24 cellular contexts compared by ENCODE assay signal in the genomic region with DNA sequence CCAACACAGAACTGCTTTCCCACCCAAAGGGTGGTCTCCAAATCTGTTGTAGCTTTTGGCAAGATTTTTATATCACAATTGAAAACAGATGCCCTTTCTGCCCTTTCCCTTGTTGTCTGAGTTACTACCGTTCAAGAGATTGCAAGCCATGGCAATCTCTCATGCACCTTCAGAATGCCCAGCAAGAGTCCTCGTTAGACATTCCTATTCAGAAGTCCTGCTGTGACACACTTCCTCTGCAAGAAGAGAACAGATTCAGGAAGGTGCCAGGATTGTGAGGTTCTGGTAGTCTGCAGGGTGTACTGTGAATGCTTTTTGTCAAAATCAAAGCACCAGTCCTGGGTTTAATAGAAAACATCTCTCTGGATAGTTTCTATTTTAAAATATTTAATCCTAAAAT.
DNase-seq lines count a peak whose midpoint lies in the region; ATAC-seq and TF ChIP-seq lines count a peak whose summit lies in the region.
"Had no signal": no experiment of that assay in that cellular context is flagged by ENCODE, and none has a peak within 500 bp of the region (broad histone marks: within the 10 kb centered on the region; RNA-seq: fewer than 3 reads in every experiment).

No MANE protein-coding gene starts in this region.

- peaks cover 3% of the 10 kb centered on the region; the same call in 1 of the 3 replicates for H3K9me3 Mint-ChIP-seq in GM23338
- H3K9me3 Mint-ChIP-seq: HFFc6 had no signal

- DNase-seq in A673 (ENCODE audit: low spot score) (peak; percentile 85), GM23338 (ENCODE audit: low spot score) (peak; percentile 56), astrocyte of the spinal cord (ENCODE audit: low read depth, low spot score) (peak; percentile 36), iPS DF 19.7 (ENCODE audit: low read depth, low spot score) (peak; percentile 57), COLO829 (ENCODE audit: low spot score) (no peak), NCI-H2029 (lab: John Stamatoyannopoulos, UW) (no peak), NCI-H1105 treated with DMSO at 0.1 percent for 48 hours (lab: John Stamatoyannopoulos, UW) (no peak)
- DNase-seq: activated CD8-positive, alpha-beta memory T cell treated with anti-CD3 and anti-CD28 coated beads for 24 hours; activated T-cell treated with anti-CD3 and anti-CD28 coated beads, Interleukin-2, amount 50 U/mL, for 1 hour; adrenal gland; Caco-2; head of caudate nucleus; HFFc6; lower lobe of right lung; NCI-H146; NCI-H2171; Peyer's patch; SJCRH30; T-helper 17 cell had no signal

- no peaks in the 10 kb centered on the region for H3K79me2 ChIP-seq in GM23338 (replicated peaks; ENCODE audit: insufficient read depth)

- ATAC-seq in GM23338 (peak; percentile 88), GM18870 (IDR thresholded peaks at IDR 0.05; ENCODE audit: unreplicated experiment) (no peak)
- ATAC-seq: lower lobe of right lung, T-helper 17 cell had no signal

- H3K27ac ChIP-seq in A673 (ENCODE audit: low read depth, low read length, poor library complexity, severe bottlenecking), result peak overlapping the region; percentile 57
- H3K27ac ChIP-seq in GM23338 (ENCODE audit: low read depth), result peak overlapping the region; percentile 27; the same call in 1 of the 2 replicates
- H3K27ac ChIP-seq: adrenal gland; BLaER1 treated with 17β-estradiol and CSF1 and Interleukin-3, amounts not matched to agents 10 nM and 100 nM; lower lobe of right lung; Peyer's patch; prostate gland; SJCRH30; tibial nerve had no signal

- H3K36me3 ChIP-seq in A673 (ENCODE audit: insufficient read depth, low read length, poor library complexity, severe bottlenecking) (no peaks in the 10 kb centered on the region), GM23338 (ENCODE audit: insufficient read depth) (no peaks in the 10 kb centered on the region)
- H3K36me3 ChIP-seq: prostate gland, SJCRH30 had no signal

- peak overlapping the region; percentile 40 for H3K4me2 ChIP-seq in GM23338
- H3K4me2 ChIP-seq: BLaER1 treated with 17β-estradiol and CSF1 and Interleukin-3, amounts not matched to agents 10 nM and 100 nM had no signal

- TF ChIP-seq CTCF in A673 (conservative IDR thresholded peaks at IDR 0.05; ENCODE audit: low read depth, low read length) (no peak), GM23338 (conservative IDR thresholded peaks at IDR 0.05; ENCODE audit: low read depth in 2 of 2) (no peak), astrocyte of the spinal cord (IDR thresholded peaks at IDR 0.05; ENCODE audit: low read depth, low read length) (no peak)

- peak overlapping the region; percentile 24 for H3K27ac Mint-ChIP-seq in GM23338
- H3K27ac Mint-ChIP-seq: HFFc6, T-helper 17 cell had no signal

- POLR2A ChIA-PET in A673 (lab: Charles Lee; ENCODE audit: low non-redundant PET), result no interaction called here

- no peak overlapping the region for H3K4me3 Mint-ChIP-seq in GM23338
- H3K4me3 Mint-ChIP-seq: HFFc6, neural crest cell, T-helper 17 cell had no signal

- in situ Hi-C loops in astrocyte of the spinal cord (cut with HindIII; ENCODE audit: low sequenced_read_pairs), result no loop called here

- H4K20me1 ChIP-seq in GM23338 (replicated peaks; ENCODE audit: insufficient read depth), result no peaks in the 10 kb centered on the region
- H4K20me1 ChIP-seq: BLaER1 treated with 17β-estradiol and CSF1 and Interleukin-3, amounts not matched to agents 10 nM and 100 nM had no signal

- intact Hi-C loops in A673 (cut with micrococcal nuclease; ENCODE audit: unreplicated experiment), result no loop called here

- H3K4me1 ChIP-seq in A673 (ENCODE audit: insufficient read depth, low read length, poor library complexity, severe bottlenecking), result peaks cover 33% of the 10 kb centered on the region
- peaks cover 12% of the 10 kb centered on the region for H3K4me1 ChIP-seq in GM23338 (ENCODE audit: insufficient read depth)
- H3K4me1 ChIP-seq: Caco-2, Peyer's patch, prostate gland, SJCRH30 had no signal

- H3K9me3 ChIP-seq in A673 (ENCODE audit: low read depth, low read length, poor library complexity, severe bottlenecking), result no peaks in the 10 kb centered on the region
- H3K9me3 ChIP-seq: adrenal gland, Caco-2, lower lobe of right lung, Peyer's patch, prostate gland, SJCRH30, tibial nerve had no signal

- H3K27me3 ChIP-seq in A673 (replicated peaks; ENCODE audit: insufficient read depth, low read depth, low read length, poor library complexity) (no peaks in the 10 kb centered on the region), GM23338 (ENCODE audit: insufficient read depth) (no peaks in the 10 kb centered on the region)
- H3K27me3 ChIP-seq: adrenal gland; BLaER1 treated with 17β-estradiol and CSF1 and Interleukin-3, amounts not matched to agents 10 nM and 100 nM; Peyer's patch; SJCRH30; tibial nerve had no signal

- no peaks in the 10 kb centered on the region for H3F3A ChIP-seq in GM23338 (replicated peaks; ENCODE audit: low read depth)

- H3K36me3 Mint-ChIP-seq in GM23338 (ENCODE audit: low read depth), result peaks cover 16% of the 10 kb centered on the region; the same call in 1 of the 3 replicates

- no peaks in the 10 kb centered on the region for H3K27me3 Mint-ChIP-seq in GM23338 (ENCODE audit: insufficient read depth, low read depth, poor library complexity)
- H3K27me3 Mint-ChIP-seq: T-helper 17 cell had no signal

- CTCF ChIA-PET in A673 (lab: Charles Lee), result no interaction called here

- peaks cover 24% of the 10 kb centered on the region for H3K4me1 Mint-ChIP-seq in GM23338
- H3K4me1 Mint-ChIP-seq: neural crest cell had no signal

- H3K9me2 ChIP-seq in GM23338 (ENCODE audit: insufficient read depth), result peaks cover 3% of the 10 kb centered on the region; the same call in 1 of the 2 replicates

- no peak overlapping the region for H3K4me3 ChIP-seq in A673 (ENCODE audit: low read depth, low read length, poor library complexity, severe bottlenecking)
- H3K4me3 ChIP-seq in GM23338, result peak overlapping the region; percentile 15; the same call in 1 of the 2 replicates
- no peak overlapping the region for H3K4me3 ChIP-seq in astrocyte of the spinal cord (ENCODE audit: low read depth, low read length)
- H3K4me3 ChIP-seq: adrenal gland; BLaER1 treated with 17β-estradiol and CSF1 and Interleukin-3, amounts not matched to agents 10 nM and 100 nM; lower lobe of right lung; Peyer's patch; prostate gland; SJCRH30; tibial nerve had no signal

- BruUV-seq in A673 (replicated peaks; lab: Mats Ljungman, UMichigan), result no TSS peak

- H2AFZ ChIP-seq in GM23338, result no peak overlapping the region

TF ChIP-seq in GM23338, 12 proteins besides CTCF, POLR2A, EP300 and RAD21 (continues in another document):
- TF ChIP-seq, protein P1, sequence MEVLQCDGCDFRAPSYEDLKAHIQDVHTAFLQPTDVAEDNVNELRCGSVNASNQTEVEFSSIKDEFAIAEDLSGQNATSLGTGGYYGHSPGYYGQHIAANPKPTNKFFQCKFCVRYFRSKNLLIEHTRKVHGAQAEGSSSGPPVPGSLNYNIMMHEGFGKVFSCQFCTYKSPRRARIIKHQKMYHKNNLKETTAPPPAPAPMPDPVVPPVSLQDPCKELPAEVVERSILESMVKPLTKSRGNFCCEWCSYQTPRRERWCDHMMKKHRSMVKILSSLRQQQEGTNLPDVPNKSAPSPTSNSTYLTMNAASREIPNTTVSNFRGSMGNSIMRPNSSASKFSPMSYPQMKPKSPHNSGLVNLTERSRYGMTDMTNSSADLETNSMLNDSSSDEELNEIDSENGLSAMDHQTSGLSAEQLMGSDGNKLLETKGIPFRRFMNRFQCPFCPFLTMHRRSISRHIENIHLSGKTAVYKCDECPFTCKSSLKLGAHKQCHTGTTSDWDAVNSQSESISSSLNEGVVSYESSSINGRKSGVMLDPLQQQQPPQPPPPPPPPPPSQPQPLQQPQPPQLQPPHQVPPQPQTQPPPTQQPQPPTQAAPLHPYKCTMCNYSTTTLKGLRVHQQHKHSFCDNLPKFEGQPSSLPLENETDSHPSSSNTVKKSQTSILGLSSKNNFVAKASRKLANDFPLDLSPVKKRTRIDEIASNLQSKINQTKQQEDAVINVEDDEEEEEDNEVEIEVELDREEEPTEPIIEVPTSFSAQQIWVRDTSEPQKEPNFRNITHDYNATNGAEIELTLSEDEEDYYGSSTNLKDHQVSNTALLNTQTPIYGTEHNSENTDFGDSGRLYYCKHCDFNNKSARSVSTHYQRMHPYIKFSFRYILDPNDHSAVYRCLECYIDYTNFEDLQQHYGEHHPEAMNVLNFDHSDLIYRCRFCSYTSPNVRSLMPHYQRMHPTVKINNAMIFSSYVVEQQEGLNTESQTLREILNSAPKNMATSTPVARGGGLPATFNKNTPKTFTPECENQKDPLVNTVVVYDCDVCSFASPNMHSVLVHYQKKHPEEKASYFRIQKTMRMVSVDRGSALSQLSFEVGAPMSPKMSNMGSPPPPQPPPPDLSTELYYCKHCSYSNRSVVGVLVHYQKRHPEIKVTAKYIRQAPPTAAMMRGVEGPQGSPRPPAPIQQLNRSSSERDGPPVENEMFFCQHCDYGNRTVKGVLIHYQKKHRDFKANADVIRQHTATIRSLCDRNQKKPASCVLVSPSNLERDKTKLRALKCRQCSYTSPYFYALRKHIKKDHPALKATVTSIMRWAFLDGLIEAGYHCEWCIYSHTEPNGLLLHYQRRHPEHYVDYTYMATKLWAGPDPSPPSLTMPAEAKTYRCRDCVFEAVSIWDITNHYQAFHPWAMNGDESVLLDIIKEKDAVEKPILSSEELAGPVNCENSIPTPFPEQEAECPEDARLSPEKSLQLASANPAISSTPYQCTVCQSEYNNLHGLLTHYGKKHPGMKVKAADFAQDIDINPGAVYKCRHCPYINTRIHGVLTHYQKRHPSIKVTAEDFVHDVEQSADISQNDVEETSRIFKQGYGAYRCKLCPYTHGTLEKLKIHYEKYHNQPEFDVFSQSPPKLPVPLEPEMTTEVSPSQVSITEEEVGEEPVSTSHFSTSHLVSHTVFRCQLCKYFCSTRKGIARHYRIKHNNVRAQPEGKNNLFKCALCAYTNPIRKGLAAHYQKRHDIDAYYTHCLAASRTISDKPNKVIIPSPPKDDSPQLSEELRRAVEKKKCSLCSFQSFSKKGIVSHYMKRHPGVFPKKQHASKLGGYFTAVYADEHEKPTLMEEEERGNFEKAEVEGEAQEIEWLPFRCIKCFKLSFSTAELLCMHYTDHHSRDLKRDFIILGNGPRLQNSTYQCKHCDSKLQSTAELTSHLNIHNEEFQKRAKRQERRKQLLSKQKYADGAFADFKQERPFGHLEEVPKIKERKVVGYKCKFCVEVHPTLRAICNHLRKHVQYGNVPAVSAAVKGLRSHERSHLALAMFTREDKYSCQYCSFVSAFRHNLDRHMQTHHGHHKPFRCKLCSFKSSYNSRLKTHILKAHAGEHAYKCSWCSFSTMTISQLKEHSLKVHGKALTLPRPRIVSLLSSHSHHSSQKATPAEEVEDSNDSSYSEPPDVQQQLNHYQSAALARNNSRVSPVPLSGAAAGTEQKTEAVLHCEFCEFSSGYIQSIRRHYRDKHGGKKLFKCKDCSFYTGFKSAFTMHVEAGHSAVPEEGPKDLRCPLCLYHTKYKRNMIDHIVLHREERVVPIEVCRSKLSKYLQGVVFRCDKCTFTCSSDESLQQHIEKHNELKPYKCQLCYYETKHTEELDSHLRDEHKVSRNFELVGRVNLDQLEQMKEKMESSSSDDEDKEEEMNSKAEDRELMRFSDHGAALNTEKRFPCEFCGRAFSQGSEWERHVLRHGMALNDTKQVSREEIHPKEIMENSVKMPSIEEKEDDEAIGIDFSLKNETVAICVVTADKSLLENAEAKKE (CRISPR knock-in tag; IDR thresholded peaks at IDR 0.05), result peak; percentile 91
- TF ChIP-seq ZNF331 (CRISPR knock-in tag; IDR thresholded peaks at IDR 0.05; ENCODE audit: low read depth), result no peak

Comparison
In these comparisons a context has a peak if more than half of its experiments do, and no peak if none do; other contexts are left out.
1. DNase-seq: peak in A673 (single experiment), GM23338 (single experiment), astrocyte of the spinal cord (single experiment) and iPS DF 19.7 (single experiment); none in COLO829 (single experiment), NCI-H2029 (single experiment) and NCI-H1105 treated with DMSO at 0.1 percent for 48 hours (single experiment).